1 cellular context compared by ENCODE assay signal in genomic region chr9:70258692-70259511, GRCh38.
A peak's percentile ranks its signal among the peaks of the same experiment; 100 is the strongest.
TF ChIP-seq lines count a peak whose summit lies in the region.

Gene SMC5, plus strand, starts transcription at chr9:70258978. Its CDS starts 101 bp downstream, at chr9:70259079.

TF ChIP-seq in GM12878, 131 proteins besides CTCF, POLR2A, EP300 and RAD21 (continued from another document and continues in another):
- TF ChIP-seq MEF2B (IDR thresholded peaks at IDR 0.05; ENCODE audit: partially characterized antibody, poor library complexity, severe bottlenecking) (peak; percentile 86), MLLT1 (IDR thresholded peaks at IDR 0.05) (peak; percentile 42; the same call in 1 of the 2 replicates), NR2F1 (conservative IDR thresholded peaks at IDR 0.05) (peak; percentile 54), ZNF687 (IDR thresholded peaks at IDR 0.05) (peak; percentile 60), NFXL1 (IDR thresholded peaks at IDR 0.05; ENCODE audit: borderline replicate concordance) (no peak), ATF3 (IDR thresholded peaks at IDR 0.05; ENCODE audit: borderline replicate concordance, extremely low read depth, low read depth, low read length) (no peak), CBX5 (IDR thresholded peaks at IDR 0.05; ENCODE audit: low read depth) (no peak), ZBED1 (IDR thresholded peaks at IDR 0.05; ENCODE audit: borderline replicate concordance) (no peak), LARP7 (IDR thresholded peaks at IDR 0.05) (peak; percentile 75), HSF1 (IDR thresholded peaks at IDR 0.05; ENCODE audit: low read depth, low read length) (no peak), GABPA (IDR thresholded peaks at IDR 0.05; ENCODE audit: low read depth) (peak; percentile 20; the same call in 1 of the 2 replicates), ASH2L (IDR thresholded peaks at IDR 0.05; ENCODE audit: borderline replicate concordance, low read depth) (0 out of 2 replicates have a peak, but pooled peaks have one; percentile 69), TCF12 (IDR thresholded peaks at IDR 0.05; ENCODE audit: low read depth, low read length) (0 out of 2 replicates have a peak, but pooled peaks have one; percentile 52), GATAD2B (conservative IDR thresholded peaks at IDR 0.05; ENCODE audit: low read depth) (peak; percentile 87), MYB (IDR thresholded peaks at IDR 0.05; ENCODE audit: borderline replicate concordance, low read depth, low read length) (no peak), SREBF1 (IDR thresholded peaks at IDR 0.05; ENCODE audit: low read length) (no peak), ZNF207 (IDR thresholded peaks at IDR 0.05; ENCODE audit: borderline replicate concordance) (peak; percentile 33; the same call in 1 of the 2 replicates), SUPT20H (IDR thresholded peaks at IDR 0.05; ENCODE audit: borderline replicate concordance, control insufficient read depth, low read depth, low read length) (no peak), NFIC (IDR thresholded peaks at IDR 0.05; ENCODE audit: low read depth, low read length) (no peak; the same call in 1 of the 2 replicates), BCL3 (IDR thresholded peaks at IDR 0.05; ENCODE audit: borderline replicate concordance, insufficient read depth, low read depth, low read length, poor library complexity, severe bottlenecking) (peak; percentile 32), ZSCAN29 (IDR thresholded peaks at IDR 0.05) (no peak), TBL1XR1 (IDR thresholded peaks at IDR 0.05; ENCODE audit: low read depth, low read length) (0 out of 2 replicates have a peak, but pooled peaks have one; percentile 29), RB1 (IDR thresholded peaks at IDR 0.05; ENCODE audit: borderline replicate concordance) (peak; percentile 51; the same call in 1 of the 2 replicates), E2F8 (IDR thresholded peaks at IDR 0.05; ENCODE audit: low read depth, partially characterized antibody) (no peak), NBN (IDR thresholded peaks at IDR 0.05) (peak; percentile 80; the same call in 1 of the 2 replicates), NFYA (IDR thresholded peaks at IDR 0.05; ENCODE audit: borderline replicate concordance, low read depth, low read length) (no peak), CREM (IDR thresholded peaks at IDR 0.05; ENCODE audit: low read depth) (0 out of 2 replicates have a peak, but pooled peaks have one; percentile 7), CREB1 (IDR thresholded peaks at IDR 0.05; ENCODE audit: low read depth) (peak; percentile 78), ZBTB40 (IDR thresholded peaks at IDR 0.05; ENCODE audit: borderline replicate concordance) (peak; percentile 65), BCL11A (IDR thresholded peaks at IDR 0.05; ENCODE audit: low read depth, low read length) (0 out of 2 replicates have a peak, but pooled peaks have one; percentile 37), E2F4 (IDR thresholded peaks at IDR 0.05; ENCODE audit: low read depth, low read length) (peak; percentile 70), BACH1 (IDR thresholded peaks at IDR 0.05; ENCODE audit: borderline replicate concordance) (peak; percentile 87), POLR2AphosphoS2 (IDR thresholded peaks at IDR 0.05; ENCODE audit: low read depth, low read length) (peak; percentile 53; the same call in 1 of the 2 replicates), TCF7 (IDR thresholded peaks at IDR 0.05; ENCODE audit: borderline replicate concordance) (no peak), ZNF24 (IDR thresholded peaks at IDR 0.05) (no peak), NKRF (conservative IDR thresholded peaks at IDR 0.05) (peak; percentile 79), SMARCA5 (IDR thresholded peaks at IDR 0.05) (no peak)
